In genomic region chr6:158043586-158044524, GRCh38 we compare ENCODE assay signal across 9 cellular contexts.
DNase-seq lines count a peak whose midpoint lies in the region; ATAC-seq and TF ChIP-seq lines count a peak whose summit lies in the region.
"Had no signal": no experiment of that assay in that cellular context is flagged by ENCODE, and none has a peak within 500 bp of the region (broad histone marks: within the 10 kb centered on the region; RNA-seq: fewer than 3 reads in every experiment).

No MANE protein-coding gene starts in this region.

- TF ChIP-seq EP300 in esophagus muscularis mucosa (IDR thresholded peaks at IDR 0.05) (no peak), upper lobe of left lung (IDR thresholded peaks at IDR 0.05) (no peak)

- H3K27ac Mint-ChIP-seq in activated CD4-positive, alpha-beta T cell treated with anti-CD3 and anti-CD28 coated beads, Interleukin-2, amount 10 ng/mL, durations not matched to agents 24 days and 14 days: peak overlapping the region; percentile 29
- peak overlapping the region; percentile 55 for H3K27ac Mint-ChIP-seq in nephron progenitor cell
- H3K27ac Mint-ChIP-seq in stimulated activated naive CD8-positive, alpha-beta T cell treated with anti-CD3 and anti-CD28 coated beads, Interleukin-15, amount 100 ng/mL, for 72 hours: no peak overlapping the region

- H3K4me3 ChIP-seq in esophagus muscularis mucosa (no peak overlapping the region), uterus (no peak overlapping the region), upper lobe of left lung (no peak overlapping the region)

- TF ChIP-seq POLR2A in esophagus muscularis mucosa (IDR thresholded peaks at IDR 0.05; ENCODE audit: low read depth) (peak; percentile 33), uterus (IDR thresholded peaks at IDR 0.05) (no peak), upper lobe of left lung (IDR thresholded peaks at IDR 0.05) (no peak)

- TF ChIP-seq CTCF in esophagus muscularis mucosa (IDR thresholded peaks at IDR 0.05) (no peak), nephron progenitor cell (IDR thresholded peaks at IDR 0.05) (no peak), uterus (IDR thresholded peaks at IDR 0.05) (no peak), upper lobe of left lung (IDR thresholded peaks at IDR 0.05) (no peak)

- peaks cover 55 to 58% (median 57%) of the 10 kb centered on the region in 4 donors for H3K4me1 ChIP-seq in esophagus muscularis mucosa
- peaks cover 19 to 22% of the 10 kb centered on the region in 2 donors for H3K4me1 ChIP-seq in uterus
- H3K4me1 ChIP-seq in upper lobe of left lung: peaks cover 11 to 22% (median 17%) of the 10 kb centered on the region in 4 donors

- no peak for DNase-seq in activated CD4-positive, alpha-beta T cell treated with anti-CD3 and anti-CD28 coated beads, Interleukin-2, amount 10 ng/mL, durations not matched to agents 24 days and 14 days
- no peak for DNase-seq in activated CD4-positive, alpha-beta T cell treated with anti-CD3 and anti-CD28 coated beads, Interleukin-2, amount 50 U/mL, for 4 hours
- DNase-seq in esophagus muscularis mucosa (ENCODE audit: extremely low spot score) (no peak), nephron progenitor cell (no peak), uterus (no peak), upper lobe of left lung (no peak), globus pallidus (ENCODE audit: low spot score) (no peak)
- no peak for DNase-seq in stimulated activated naive CD8-positive, alpha-beta T cell treated with anti-CD3 and anti-CD28 coated beads, Interleukin-15, amount 100 ng/mL, for 72 hours
- DNase-seq: NCI-H2029 had no signal

- H3K27me3 ChIP-seq in esophagus muscularis mucosa (no peaks in the 10 kb centered on the region), uterus (no peaks in the 10 kb centered on the region), upper lobe of left lung (no peaks in the 10 kb centered on the region)

- H3K27ac ChIP-seq in esophagus muscularis mucosa (replicated peaks in 1 of 4): peak overlapping the region; percentile 78 to 87 (median 82)
- H3K27ac ChIP-seq in uterus: peak overlapping the region; percentile 87 to 91
- H3K27ac ChIP-seq in upper lobe of left lung: no peak overlapping the region

- H3K36me3 ChIP-seq in esophagus muscularis mucosa (peaks cover 0 to 10% (median 2%) of the 10 kb centered on the region in 4 donors), uterus (no peaks in the 10 kb centered on the region), upper lobe of left lung (no peaks in the 10 kb centered on the region)

- peaks cover 59% of the 10 kb centered on the region for H3K4me1 Mint-ChIP-seq in activated CD4-positive, alpha-beta T cell treated with anti-CD3 and anti-CD28 coated beads, Interleukin-2, amount 10 ng/mL, durations not matched to agents 24 days and 14 days
- H3K4me1 Mint-ChIP-seq in nephron progenitor cell: peaks cover 87% of the 10 kb centered on the region
- peaks cover 62% of the 10 kb centered on the region for H3K4me1 Mint-ChIP-seq in stimulated activated naive CD8-positive, alpha-beta T cell treated with anti-CD3 and anti-CD28 coated beads, Interleukin-15, amount 100 ng/mL, for 72 hours

- H3K36me3 Mint-ChIP-seq in activated CD4-positive, alpha-beta T cell treated with anti-CD3 and anti-CD28 coated beads, Interleukin-2, amount 10 ng/mL, durations not matched to agents 24 days and 14 days (ENCODE audit: low read depth): peaks cover 42% of the 10 kb centered on the region
- no peaks in the 10 kb centered on the region for H3K36me3 Mint-ChIP-seq in nephron progenitor cell (ENCODE audit: low read depth)

- WGBS in esophagus muscularis mucosa: 74% methylated on average over 31 of the region's 31 CpGs
- WGBS in upper lobe of left lung, 2 donors: 93 to 94% methylated on average over 21 to 31 of the region's 31 CpGs

- H3K9me3 Mint-ChIP-seq in activated CD4-positive, alpha-beta T cell treated with anti-CD3 and anti-CD28 coated beads, Interleukin-2, amount 10 ng/mL, durations not matched to agents 24 days and 14 days: peaks cover 3% of the 10 kb centered on the region
- H3K9me3 Mint-ChIP-seq in nephron progenitor cell: peaks cover 6% of the 10 kb centered on the region
- H3K9me3 Mint-ChIP-seq in stimulated activated naive CD8-positive, alpha-beta T cell treated with anti-CD3 and anti-CD28 coated beads, Interleukin-15, amount 100 ng/mL, for 72 hours: no peaks in the 10 kb centered on the region

- H3K9me3 ChIP-seq in esophagus muscularis mucosa: no peaks in the 10 kb centered on the region
- no peaks in the 10 kb centered on the region for H3K9me3 ChIP-seq in uterus
- H3K9me3 ChIP-seq in upper lobe of left lung: no peaks in the 10 kb centered on the region

- intact Hi-C loops in activated CD4-positive, alpha-beta T cell treated with anti-CD3 and anti-CD28 coated beads, Interleukin-2, amount 10 ng/mL, durations not matched to agents 24 days and 14 days (cut with micrococcal nuclease): no loop called here
- intact Hi-C loops in esophagus muscularis mucosa (cut with DNase I): no loop called here
- intact Hi-C loops in uterus (cut with DNase I; ENCODE audit: low total_unique reads): no loop called here

- no peak for ATAC-seq in upper lobe of left lung (ENCODE audit: low FRiP score in 2 of 2)
- ATAC-seq in stimulated activated naive CD8-positive, alpha-beta T cell treated with anti-CD3 and anti-CD28 coated beads, Interleukin-15, amount 100 ng/mL, for 72 hours: no peak

- H3K4me3 Mint-ChIP-seq in activated CD4-positive, alpha-beta T cell treated with anti-CD3 and anti-CD28 coated beads, Interleukin-2, amount 10 ng/mL, durations not matched to agents 24 days and 14 days: no peak overlapping the region
- peak overlapping the region; percentile 19 for H3K4me3 Mint-ChIP-seq in nephron progenitor cell
- H3K4me3 Mint-ChIP-seq in stimulated activated naive CD8-positive, alpha-beta T cell treated with anti-CD3 and anti-CD28 coated beads, Interleukin-15, amount 100 ng/mL, for 72 hours: no peak overlapping the region

- H3K27me3 Mint-ChIP-seq in activated CD4-positive, alpha-beta T cell treated with anti-CD3 and anti-CD28 coated beads, Interleukin-2, amount 10 ng/mL, durations not matched to agents 24 days and 14 days: no peaks in the 10 kb centered on the region
- H3K27me3 Mint-ChIP-seq in nephron progenitor cell (ENCODE audit: low read depth, poor library complexity): peaks cover 9% of the 10 kb centered on the region
- no peaks in the 10 kb centered on the region for H3K27me3 Mint-ChIP-seq in stimulated activated naive CD8-positive, alpha-beta T cell treated with anti-CD3 and anti-CD28 coated beads, Interleukin-15, amount 100 ng/mL, for 72 hours

Comparison
In these comparisons a context has a peak if more than half of its experiments do, and no peak if none do; other contexts are left out.
1. H3K27ac Mint-ChIP-seq: peak in activated CD4-positive, alpha-beta T cell treated with anti-CD3 and anti-CD28 coated beads, Interleukin-2, amount 10 ng/mL, durations not matched to agents 24 days and 14 days (single experiment) and nephron progenitor cell (single experiment); none in stimulated activated naive CD8-positive, alpha-beta T cell treated with anti-CD3 and anti-CD28 coated beads, Interleukin-15, amount 100 ng/mL, for 72 hours (0 of 2).
2. H3K27ac ChIP-seq: peak in esophagus muscularis mucosa (4 of 4) and uterus (2 of 2); none in upper lobe of left lung (0 of 4).